ENCODE assay signal across 1 cellular context in genomic region chr2:54569745-54570296, GRCh38.
A peak's percentile ranks its signal among the peaks of the same experiment; 100 is the strongest.
TF ChIP-seq lines count a peak whose summit lies in the region.

No MANE protein-coding gene starts in this region.

TF ChIP-seq in K562, 482 proteins besides CTCF, POLR2A, EP300 and RAD21 (continued from another document):
- TF ChIP-seq ZNF395 (CRISPR knock-in tag; IDR thresholded peaks at IDR 0.05) (peak; percentile 48; the same call in 1 of the 2 replicates), ZNF76 (CRISPR knock-in tag; IDR thresholded peaks at IDR 0.05; ENCODE audit: borderline replicate concordance) (no peak), VEZF1 (CRISPR knock-in tag; IDR thresholded peaks at IDR 0.05) (peak; percentile 18; the same call in 1 of the 2 replicates)
